18 cellular contexts compared by ENCODE assay signal in the genomic region with DNA sequence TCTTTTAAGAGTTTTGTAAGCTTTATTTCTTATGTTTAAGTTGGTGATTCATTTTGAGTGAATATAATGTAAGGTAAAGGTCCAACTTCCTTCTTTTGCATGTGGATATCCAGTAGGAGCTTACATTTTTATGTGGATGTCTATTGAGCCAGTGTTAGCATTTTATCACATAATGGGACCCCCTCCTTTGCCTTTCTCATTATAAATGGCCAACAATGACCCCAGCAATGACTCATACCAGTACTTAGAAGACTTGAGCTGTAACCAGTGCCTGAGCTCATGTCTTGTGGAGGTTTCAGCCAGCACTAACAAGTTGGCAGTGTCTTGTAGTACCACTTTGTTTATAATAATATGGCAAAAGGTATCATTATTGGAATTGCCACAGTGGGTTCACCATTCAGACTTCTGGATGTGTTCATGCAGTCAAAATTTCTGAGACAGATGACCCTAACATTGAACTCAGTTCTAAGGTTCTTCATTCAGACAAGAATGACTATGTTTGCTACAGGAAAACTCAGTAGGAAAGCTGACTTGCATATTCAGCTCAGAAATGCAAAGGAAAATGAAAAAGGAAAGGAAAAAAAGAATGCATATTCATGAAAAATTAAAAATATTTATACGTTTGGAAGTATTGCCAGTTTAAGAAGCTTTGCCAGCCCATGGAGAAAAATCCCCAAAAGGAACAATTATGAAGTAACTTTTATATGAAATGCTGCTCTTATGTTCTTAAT. TPM values are rescaled to one million over a fixed set of nuclear protein-coding genes. Genes with fewer than 3 reads are reported as not detected.
DNase-seq lines count a peak whose midpoint lies in the region; ATAC-seq lines count a peak whose summit lies in the region.
"Had no signal": no experiment of that assay in that cellular context is flagged by ENCODE, and none has a peak within 500 bp of the region (broad histone marks: within the 10 kb centered on the region; RNA-seq: fewer than 3 reads in every experiment).

No MANE protein-coding gene starts in this region.

- peak overlapping the region; percentile 40 for H3K4me3 Mint-ChIP-seq in activated naive CD8-positive, alpha-beta T cell treated with anti-CD3 and anti-CD28 coated beads, Interleukin-2, amount 10 ng/mL, durations not matched to agents 7 days and 5 days
- H3K4me3 Mint-ChIP-seq: activated naive CD8-positive, alpha-beta T cell; CD14-positive monocyte; immature natural killer cell had no signal

- H3K36me3 ChIP-seq in iPS-18a (ENCODE audit: control insufficient read depth, low read depth, low read length), result no peaks in the 10 kb centered on the region
- H3K36me3 ChIP-seq: esophagus squamous epithelium, spleen, suprapubic skin had no signal

- DNase-seq in H4 (ENCODE audit: low spot score), result peak; percentile 40
- peak; percentile 1 for DNase-seq in MV-4-11 (lab: John Stamatoyannopoulos, UW)
- DNase-seq in activated naive CD8-positive, alpha-beta T cell treated with anti-CD3 and anti-CD28 coated beads, Interleukin-2, amount 10 ng/mL, durations not matched to agents 7 days and 5 days, result no peak
- DNase-seq in COLO668 (lab: John Stamatoyannopoulos, UW; ENCODE audit: unreplicated experiment), result no peak
- DNase-seq in GDM1 (lab: John Stamatoyannopoulos, UW), result no peak
- DNase-seq in NCI-H748 treated with DMSO at 0.1 percent for 48 hours (lab: John Stamatoyannopoulos, UW), result no peak
- DNase-seq: esophagus squamous epithelium, immature natural killer cell, NCI-H1105 treated with DMSO at 0.1 percent for 48 hours, NCI-H526, occipital lobe, spleen, T1000 had no signal

- H3K4me1 Mint-ChIP-seq in activated naive CD8-positive, alpha-beta T cell treated with anti-CD3 and anti-CD28 coated beads, Interleukin-2, amount 10 ng/mL, durations not matched to agents 7 days and 5 days, result peaks cover 30% of the 10 kb centered on the region
- H3K4me1 Mint-ChIP-seq: CD14-positive monocyte, immature natural killer cell had no signal

- H3K27me3 Mint-ChIP-seq in activated naive CD8-positive, alpha-beta T cell treated with anti-CD3 and anti-CD28 coated beads, Interleukin-2, amount 10 ng/mL, durations not matched to agents 7 days and 5 days, result no peaks in the 10 kb centered on the region
- H3K27me3 Mint-ChIP-seq: activated naive CD8-positive, alpha-beta T cell had no signal

- peak overlapping the region; percentile 23 for H3K4me3 ChIP-seq in iPS-18a (ENCODE audit: low read length)
- H3K4me3 ChIP-seq: esophagus squamous epithelium, spleen, suprapubic skin had no signal

- H3K9me3 Mint-ChIP-seq in activated naive CD8-positive, alpha-beta T cell treated with anti-CD3 and anti-CD28 coated beads, Interleukin-2, amount 10 ng/mL, durations not matched to agents 7 days and 5 days, result peaks cover 22% of the 10 kb centered on the region

- H3K27ac Mint-ChIP-seq in activated naive CD8-positive, alpha-beta T cell treated with anti-CD3 and anti-CD28 coated beads, Interleukin-2, amount 10 ng/mL, durations not matched to agents 7 days and 5 days, result peak overlapping the region; percentile 80
- H3K27ac Mint-ChIP-seq: activated naive CD8-positive, alpha-beta T cell; CD14-positive monocyte; immature natural killer cell had no signal

- no peak overlapping the region for H3K9ac ChIP-seq in iPS-18a (ENCODE audit: low read length)

- H3K27ac ChIP-seq in iPS-18a (ENCODE audit: low read length), result no peak overlapping the region
- H3K27ac ChIP-seq: esophagus squamous epithelium, spleen, suprapubic skin had no signal

- H3K27me3 ChIP-seq in iPS-18a (ENCODE audit: control insufficient read depth, insufficient read depth, low read length), result no peaks in the 10 kb centered on the region
- H3K27me3 ChIP-seq: esophagus squamous epithelium, spleen, suprapubic skin had no signal

- no peaks in the 10 kb centered on the region for H3K9me3 ChIP-seq in iPS-18a (ENCODE audit: control insufficient read depth, low read depth, low read length)
- H3K9me3 ChIP-seq: esophagus squamous epithelium, suprapubic skin had no signal

- POLR2A ChIA-PET in activated naive CD8-positive, alpha-beta T cell treated with anti-CD3 and anti-CD28 coated beads, Interleukin-2, amount 10 ng/mL, durations not matched to agents 7 days and 5 days (lab: Charles Lee), result interaction anchor here (0.5 to 1.4 kb wide), 4 partner anchors 9 to 86 kb away, joined by 3 to 7 read pairs (median 5); no protein-coding TSS in a partner anchor

- H3K36me3 Mint-ChIP-seq in activated naive CD8-positive, alpha-beta T cell treated with anti-CD3 and anti-CD28 coated beads, Interleukin-2, amount 10 ng/mL, durations not matched to agents 7 days and 5 days, result peaks cover 40% of the 10 kb centered on the region
- H3K36me3 Mint-ChIP-seq: activated naive CD8-positive, alpha-beta T cell; CD14-positive monocyte had no signal

- peak; percentile 89 for ATAC-seq in activated naive CD8-positive, alpha-beta T cell treated with anti-CD3 and anti-CD28 coated beads, Interleukin-2, amount 10 ng/mL, durations not matched to agents 7 days and 5 days (ENCODE audit: low read depth)
- ATAC-seq in GM18868 (IDR thresholded peaks at IDR 0.05; ENCODE audit: unreplicated experiment), result no peak

- H3K4me1 ChIP-seq in iPS-18a (ENCODE audit: control insufficient read depth, low read depth, low read length), result peaks cover 20% of the 10 kb centered on the region
- H3K4me1 ChIP-seq: esophagus squamous epithelium, spleen, suprapubic skin had no signal

RNA-seq across cellular contexts. Expression of gene CDKL4, which starts 41.0 kb away (rescaled TPM):
- total RNA-seq in H4 (2014; rRNA removed; shearing (Covaris generic)), result not detected in 2 replicates
- total RNA-seq in activated naive CD8-positive, alpha-beta T cell treated with anti-CD3 and anti-CD28 coated beads, Interleukin-2, amount 10 ng/mL, durations not matched to agents 7 days and 5 days, result 1 to 10 TPM in 1 of 2 experiments, under 1 TPM in 1; 0.50 to 1.2 TPM

Comparison
In these comparisons a context has a peak if more than half of its experiments do, and no peak if none do; other contexts are left out.
1. DNase-seq: peak in H4 (single experiment) and MV-4-11 (single experiment); none in activated naive CD8-positive, alpha-beta T cell treated with anti-CD3 and anti-CD28 coated beads, Interleukin-2, amount 10 ng/mL, durations not matched to agents 7 days and 5 days (single experiment), COLO668 (single experiment), GDM1 (single experiment) and NCI-H748 treated with DMSO at 0.1 percent for 48 hours (single experiment).